In genomic region chr1:112396668-112397025, GRCh38 we compare ENCODE assay signal across 1 cellular context.
TF ChIP-seq lines count a peak whose summit lies in the region.

No MANE protein-coding gene starts in this region.

TF ChIP-seq in GM23338, 12 proteins besides CTCF, POLR2A, EP300 and RAD21 (continued from another document):
- TF ChIP-seq REST (IDR thresholded peaks at IDR 0.05; ENCODE audit: unreplicated experiment) (no peak), ZNF114 (CRISPR knock-in tag; IDR thresholded peaks at IDR 0.05) (no peak), STAT1 (IDR thresholded peaks at IDR 0.05; ENCODE audit: unreplicated experiment) (no peak), JUNB (IDR thresholded peaks at IDR 0.05; ENCODE audit: unreplicated experiment) (no peak), CREB1 (CRISPR knock-in tag; IDR thresholded peaks at IDR 0.05; ENCODE audit: low read depth) (no peak), EZH2phosphoT487 (IDR thresholded peaks at IDR 0.05; ENCODE audit: unreplicated experiment) (no peak), NANOG (IDR thresholded peaks at IDR 0.05; ENCODE audit: borderline replicate concordance) (no peak), ZNF462 (CRISPR knock-in tag; IDR thresholded peaks at IDR 0.05) (no peak), ZNF331 (CRISPR knock-in tag; IDR thresholded peaks at IDR 0.05; ENCODE audit: low read depth) (no peak)
